In genomic region chr2:175366814-175367213, GRCh38 we compare ENCODE assay signal across 9 cellular contexts.
DNase-seq lines count a peak whose midpoint lies in the region; ATAC-seq and TF ChIP-seq lines count a peak whose summit lies in the region.
"Had no signal": no experiment of that assay in that cellular context is flagged by ENCODE, and none has a peak within 500 bp of the region (broad histone marks: within the 10 kb centered on the region; RNA-seq: fewer than 3 reads in every experiment).

No MANE protein-coding gene starts in this region.

- H3K56ac ChIP-seq in IMR-90 (ENCODE audit: extremely low read depth, insufficient read depth, low read length), result no peak overlapping the region

- no TSS peak for BruUV-seq in IMR-90 (replicated peaks; lab: Mats Ljungman, UMichigan)

- CTCF ChIA-PET in CD8-positive, alpha-beta T cell (lab: Charles Lee), result no interaction called here
- CTCF ChIA-PET in IMR-90 (lab: Yijun Ruan, JAX), result no interaction called here

- peaks cover 18% of the 10 kb centered on the region for H3K27me3 Mint-ChIP-seq in CD8-positive, alpha-beta T cell (ENCODE audit: low read depth)

- no peak overlapping the region for H3K14ac ChIP-seq in IMR-90 (replicated peaks; ENCODE audit: low read depth, low read length)

- H4K20me1 ChIP-seq in IMR-90 (ENCODE audit: insufficient read depth, low read length), result no peaks in the 10 kb centered on the region; the same call in 1 of the 2 replicates

- ATAC-seq in CD8-positive, alpha-beta T cell, result no peak
- peak; percentile 88 for ATAC-seq in GM19035 (IDR thresholded peaks at IDR 0.05; ENCODE audit: unreplicated experiment)
- peak; percentile 91 for ATAC-seq in IMR-90 (ENCODE audit: low read depth)
- ATAC-seq in body of pancreas, result peak; percentile 64

- intact Hi-C loops in CD8-positive, alpha-beta T cell (cut with DNase I, micrococcal nuclease), result loop anchor here in 1 of 2 experiments (5.0 kb wide), 1 partner anchor 730 kb away; the partner anchor contains the start of gene HOXD12
- intact Hi-C loops in IMR-90 (cut with micrococcal nuclease), result loop anchor here (1.0 to 5.0 kb wide), 3 partner anchors 320 to 730 kb away; no protein-coding TSS in a partner anchor
- intact Hi-C loops in body of pancreas (cut with DNase I), result loop anchor here (10.0 kb wide), 1 partner anchor 718 kb away; the partner anchor contains the start of gene EVX2

- H3K9me3 Mint-ChIP-seq in CD8-positive, alpha-beta T cell, result no peaks in the 10 kb centered on the region
- H3K9me3 Mint-ChIP-seq: memory B cell had no signal

- no peak overlapping the region for H3K27ac ChIP-seq in CD8-positive, alpha-beta T cell (ENCODE audit: low read depth, low read length)
- H3K27ac ChIP-seq in IMR-90 (ENCODE audit: insufficient read depth, low read length) (no peak overlapping the region), body of pancreas (no peak overlapping the region), suprapubic skin (no peak overlapping the region)

- no peak overlapping the region for H2BK120ac ChIP-seq in IMR-90 (ENCODE audit: low read depth, low read length)

- no peak overlapping the region for H4K91ac ChIP-seq in IMR-90 (ENCODE audit: insufficient read depth, low read depth, low read length)

- H4K5ac ChIP-seq in IMR-90 (ENCODE audit: low read depth, low read length), result no peak overlapping the region

- H3K23ac ChIP-seq in IMR-90 (ENCODE audit: low read depth, low read length), result no peak overlapping the region

- H3K4me3 Mint-ChIP-seq in CD8-positive, alpha-beta T cell, result no peak overlapping the region
- H3K4me3 Mint-ChIP-seq: memory B cell had no signal

- H3K4me1 Mint-ChIP-seq in CD8-positive, alpha-beta T cell (ENCODE audit: low read depth), result no peaks in the 10 kb centered on the region
- H3K4me1 Mint-ChIP-seq: memory B cell had no signal

- no peak overlapping the region for H3K27ac Mint-ChIP-seq in CD8-positive, alpha-beta T cell
- H3K27ac Mint-ChIP-seq: memory B cell had no signal

- no peak for TF ChIP-seq EP300 in suprapubic skin (IDR thresholded peaks at IDR 0.05)

- H2AFZ ChIP-seq in IMR-90 (replicated peaks; ENCODE audit: low read length, poor library complexity), result no peak overlapping the region

- POLR2A ChIA-PET in CD8-positive, alpha-beta T cell (lab: Charles Lee), result no interaction called here
- POLR2A ChIA-PET in IMR-90 (lab: Charles Lee; ENCODE audit: unreplicated experiment), result no interaction called here

- H4K8ac ChIP-seq in IMR-90 (ENCODE audit: low read depth in 2 of 2, low read length in 2 of 2), result no peak overlapping the region

- no peak overlapping the region for H3K18ac ChIP-seq in IMR-90 (ENCODE audit: low read depth, low read length)

- H3K9me1 ChIP-seq in IMR-90 (ENCODE audit: insufficient read depth, low read length), result no peaks in the 10 kb centered on the region

- H3K36me3 Mint-ChIP-seq in CD8-positive, alpha-beta T cell, result no peaks in the 10 kb centered on the region
- H3K36me3 Mint-ChIP-seq: memory B cell had no signal

- H3K79me1 ChIP-seq in IMR-90 (ENCODE audit: low read depth in 1 of 2, low read length in 2 of 2), result no peaks in the 10 kb centered on the region

- no peak overlapping the region for H2BK15ac ChIP-seq in IMR-90 (ENCODE audit: low read depth, low read length)

- no peak overlapping the region for H3K4me3 ChIP-seq in CD8-positive, alpha-beta T cell (ENCODE audit: low read depth, low read length)
- H3K4me3 ChIP-seq in IMR-90 (ENCODE audit: insufficient read depth, low read depth, low read length), result no peak overlapping the region
- H3K4me3 ChIP-seq in NT2/D1 (ENCODE audit: insufficient read length, low read depth), result no peak overlapping the region
- no peak overlapping the region for H3K4me3 ChIP-seq in body of pancreas
- no peak overlapping the region for H3K4me3 ChIP-seq in kidney epithelial cell (ENCODE audit: low read depth, low read length)
- no peak overlapping the region for H3K4me3 ChIP-seq in suprapubic skin

- no peak overlapping the region for H2AK9ac ChIP-seq in IMR-90 (replicated peaks; ENCODE audit: low read depth, low read length, poor library complexity)

- H2AK5ac ChIP-seq in IMR-90 (ENCODE audit: low read depth, low read length), result no peak overlapping the region

- DNase-seq in CD8-positive, alpha-beta T cell, result no peak
- DNase-seq in IMR-90 (peak; percentile 43), NT2/D1 (ENCODE audit: low read depth, low spot score) (peak; percentile 42), body of pancreas (peak in 3 of 4 donors; percentile 24 to 37 (median 31)), kidney epithelial cell (ENCODE audit: low read depth) (peak; percentile 2), suprapubic skin (ENCODE audit: low spot score in 2 of 2) (no peak)
- DNase-seq in effector CD4-positive, alpha-beta T cell, result no peak

- H2BK5ac ChIP-seq in IMR-90 (ENCODE audit: low read depth, low read length, poor library complexity, severe bottlenecking), result no peak overlapping the region

- TF ChIP-seq CTCF in CD8-positive, alpha-beta T cell (IDR thresholded peaks at IDR 0.05), result peak; percentile 38
- TF ChIP-seq CTCF in IMR-90 (conservative IDR thresholded peaks at IDR 0.05; ENCODE audit: low read depth, low read length) (peak; percentile 68), body of pancreas (IDR thresholded peaks at IDR 0.05) (peak; percentile 28 to 76 (median 65)), kidney epithelial cell (IDR thresholded peaks at IDR 0.05; ENCODE audit: insufficient read depth, low read length, poor library complexity, severe bottlenecking) (peak; percentile 84), suprapubic skin (IDR thresholded peaks at IDR 0.05) (peak; percentile 48 to 64)

- no peak overlapping the region for H3K4ac ChIP-seq in IMR-90 (ENCODE audit: low read depth, low read length)

- no peak overlapping the region for H3K9ac ChIP-seq in IMR-90 (ENCODE audit: low read depth, low read length)
- H3K9ac ChIP-seq in NT2/D1 (ENCODE audit: insufficient read length, low read depth), result no peak overlapping the region

- H3K9me3 ChIP-seq in CD8-positive, alpha-beta T cell (ENCODE audit: low read length), result no peaks in the 10 kb centered on the region
- H3K9me3 ChIP-seq in IMR-90 (ENCODE audit: control insufficient read depth, insufficient read depth, low read length) (no peaks in the 10 kb centered on the region), NT2/D1 (ENCODE audit: insufficient read depth, low read length) (no peaks in the 10 kb centered on the region), body of pancreas (no peaks in the 10 kb centered on the region), suprapubic skin (no peaks in the 10 kb centered on the region)

- no peaks in the 10 kb centered on the region for H3K36me3 ChIP-seq in CD8-positive, alpha-beta T cell (ENCODE audit: insufficient read depth, low read length)
- H3K36me3 ChIP-seq in IMR-90 (ENCODE audit: control insufficient read depth, insufficient read depth, low read length) (no peaks in the 10 kb centered on the region), NT2/D1 (ENCODE audit: insufficient read depth, insufficient read length, low read length) (no peaks in the 10 kb centered on the region), body of pancreas (replicated peaks in 1 of 2; ENCODE audit: insufficient read depth in 1 of 2, low read depth in 2 of 2) (no peaks in the 10 kb centered on the region), kidney epithelial cell (ENCODE audit: control insufficient read depth, insufficient read depth, low read length) (no peaks in the 10 kb centered on the region), suprapubic skin (no peaks in the 10 kb centered on the region)

- WGBS in IMR-90 (ENCODE audit: extremely low coverage in 2 of 2, insufficient read length in 1 of 2), 2 experiments, result 0% methylated on average over 1 of the region's 7 CpGs; no CpG with 5 or more reads in 1 of the 2 experiments
- 1 to 3% methylated on average over 7 of the region's 7 CpGs for WGBS in body of pancreas, 2 donors
- WGBS in suprapubic skin, result 6% methylated on average over 7 of the region's 7 CpGs

- H3K27me3 ChIP-seq in CD8-positive, alpha-beta T cell (ENCODE audit: insufficient read depth, low read length), result peaks cover 9% of the 10 kb centered on the region
- H3K27me3 ChIP-seq in IMR-90 (ENCODE audit: control insufficient read depth, insufficient read depth, low read length) (peaks cover 6% of the 10 kb centered on the region), NT2/D1 (ENCODE audit: insufficient read depth, insufficient read length) (no peaks in the 10 kb centered on the region), body of pancreas (no peaks in the 10 kb centered on the region), kidney epithelial cell (ENCODE audit: control insufficient read depth, insufficient read depth, low read length) (no peaks in the 10 kb centered on the region), suprapubic skin (peaks cover 51% of the 10 kb centered on the region)

- H3K4me1 ChIP-seq in CD8-positive, alpha-beta T cell (ENCODE audit: insufficient read depth, low read length), result no peaks in the 10 kb centered on the region
- no peaks in the 10 kb centered on the region for H3K4me1 ChIP-seq in IMR-90 (ENCODE audit: control insufficient read depth, insufficient read depth, low read length)
- no peaks in the 10 kb centered on the region for H3K4me1 ChIP-seq in NT2/D1 (ENCODE audit: insufficient read depth, insufficient read length)
- H3K4me1 ChIP-seq in body of pancreas, result no peaks in the 10 kb centered on the region
- no peaks in the 10 kb centered on the region for H3K4me1 ChIP-seq in suprapubic skin

- in situ Hi-C loops in IMR-90 (cut with MboI; ENCODE audit: low sequenced_read_pairs), result loop anchor here (10.0 kb wide), 1 partner anchor 728 kb away; the partner anchor contains the start of genes HOXD12 and HOXD13

- dilution Hi-C loops in IMR-90 (cut with HindIII; ENCODE audit: low sequenced_read_pairs, unreplicated experiment), result no loop called here

- peak; percentile 68 for TF ChIP-seq RAD21 in IMR-90 (IDR thresholded peaks at IDR 0.05; ENCODE audit: low read length)

- H2BK20ac ChIP-seq in IMR-90 (ENCODE audit: low read depth, low read length), result no peak overlapping the region

- H3K4me2 ChIP-seq in IMR-90 (ENCODE audit: low read depth, low read length), result no peak overlapping the region

- TF ChIP-seq POLR2A in IMR-90 (IDR thresholded peaks at IDR 0.05; ENCODE audit: low read depth, low read length), result no peak
- no peak for TF ChIP-seq POLR2A in body of pancreas (IDR thresholded peaks at IDR 0.05)
- no peak for TF ChIP-seq POLR2A in suprapubic skin (IDR thresholded peaks at IDR 0.05)

TF ChIP-seq in IMR-90, 13 proteins besides CTCF, POLR2A, EP300 and RAD21:
- TF ChIP-seq CHD1 (IDR thresholded peaks at IDR 0.05; ENCODE audit: low read depth, low read length) (no peak), RCOR1 (IDR thresholded peaks at IDR 0.05; ENCODE audit: insufficient replicate concordance, low read length) (no peak), SMC3 (IDR thresholded peaks at IDR 0.05; ENCODE audit: low read depth, low read length) (peak; percentile 41)

Comparison
In these comparisons a context has a peak if more than half of its experiments do, and no peak if none do; other contexts are left out.
1. DNase-seq: peak in IMR-90 (single experiment), NT2/D1 (single experiment), body of pancreas (3 of 4) and kidney epithelial cell (single experiment); none in CD8-positive, alpha-beta T cell (0 of 7), suprapubic skin (0 of 2) and effector CD4-positive, alpha-beta T cell (single experiment).
2. Peak in every context shown above with its lines, with median percentiles within 50 percentile points of each other: CTCF ChIP-seq.